In the genomic region with DNA sequence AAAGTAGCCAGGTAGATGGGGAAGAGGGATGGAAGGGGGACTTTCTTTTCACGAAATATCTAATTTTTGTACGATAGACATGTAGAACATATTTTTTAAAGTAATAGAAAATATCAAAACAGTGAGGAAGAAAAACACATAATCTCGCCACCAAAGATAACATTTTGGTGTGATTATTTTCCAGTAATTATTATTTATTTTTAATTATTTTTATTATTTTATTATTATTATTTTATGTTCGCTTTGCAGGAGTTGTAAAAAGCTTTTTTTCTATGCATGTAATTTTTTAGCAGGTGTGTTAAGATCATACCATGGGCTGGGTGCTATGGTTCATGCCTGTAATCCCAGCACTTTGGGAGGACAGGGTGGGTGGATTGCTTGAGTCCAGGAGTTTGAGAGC, we compare ENCODE assay signal across 11 cellular contexts.
"Had no signal": no experiment of that assay in that cellular context is flagged by ENCODE, and none has a peak within 500 bp of the region (broad histone marks: within the 10 kb centered on the region; RNA-seq: fewer than 3 reads in every experiment).

No MANE protein-coding gene starts in this region.

- H3K4me1 ChIP-seq: HAP-1 had no signal

- FAIRE-seq: H1, H54 had no signal

- H3K27ac Mint-ChIP-seq: GM23338, H9, HFFc6 had no signal

- H3K9me3 ChIP-seq: HAP-1 had no signal

- ATAC-seq: GM23338, HCT116 had no signal

- H3K9me3 Mint-ChIP-seq: GM23338, H9, HFFc6 had no signal

- H3K4me3 Mint-ChIP-seq: GM23338, H9, HFFc6 had no signal

- H3K36me3 ChIP-seq: HAP-1 had no signal

- H3K4me3 ChIP-seq: GM23248, GM23338, HAP-1 had no signal

- H3K27ac ChIP-seq: GM23248 had no signal

- DNase-seq: GM23248, GOT3, H7, H9, HCEC 1CT, HFFc6 had no signal
